Comparison of ENCODE assay signal across 24 cellular contexts in the genomic region with DNA sequence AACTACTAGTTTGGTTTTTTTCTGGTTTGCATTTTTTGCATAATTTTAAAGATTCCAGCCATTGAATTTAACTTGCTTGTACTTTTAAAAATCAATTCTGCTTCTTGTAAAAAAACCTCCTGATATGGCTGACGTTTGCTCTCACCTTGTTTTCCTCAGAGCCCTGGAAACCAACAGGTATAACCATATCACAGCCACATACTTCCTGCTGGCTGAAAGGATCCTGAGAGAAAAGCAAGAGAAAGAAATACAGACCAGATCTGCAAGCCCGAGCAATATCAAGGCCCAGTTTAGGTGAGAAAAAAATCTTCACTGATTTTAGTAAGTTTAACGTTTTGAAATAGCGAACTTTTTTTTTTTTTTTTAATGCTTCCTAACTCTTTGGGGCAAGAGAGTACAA. TPM values are rescaled to one million over a fixed set of nuclear protein-coding genes. Genes with fewer than 3 reads are reported as not detected.
A peak's percentile ranks its signal among the peaks of the same experiment; 100 is the strongest.
DNase-seq lines count a peak whose midpoint lies in the region; ATAC-seq and TF ChIP-seq lines count a peak whose summit lies in the region.
"Had no signal": no experiment of that assay in that cellular context is flagged by ENCODE, and none has a peak within 500 bp of the region (broad histone marks: within the 10 kb centered on the region; RNA-seq: fewer than 3 reads in every experiment).

No MANE protein-coding gene starts in this region.

- CTCF ChIA-PET in T-cell (lab: Charles Lee): interaction anchor here in 1 of 2 donors (0.9 kb wide), 1 partner anchor 10 kb away, joined by 7 read pairs; no protein-coding TSS in a partner anchor

- H3K27me3 Mint-ChIP-seq in activated CD4-positive, alpha-beta T cell treated with anti-CD3 and anti-CD28 coated beads, Interleukin-2, amount 10 ng/mL, durations not matched to agents 24 days and 14 days: no peaks in the 10 kb centered on the region
- H3K27me3 Mint-ChIP-seq in T-cell (no peaks in the 10 kb centered on the region), osteocyte (ENCODE audit: unreplicated experiment) (no peaks in the 10 kb centered on the region), type B pancreatic cell (no peaks in the 10 kb centered on the region)
- H3K27me3 Mint-ChIP-seq in activated naive CD8-positive, alpha-beta T cell treated with anti-CD3 and anti-CD28 coated beads, Interleukin-2, amount 50 U/mL, for 24 hours: no peaks in the 10 kb centered on the region
- no peaks in the 10 kb centered on the region for H3K27me3 Mint-ChIP-seq in natural killer cell treated with Interleukin-12 subunit alpha and Interleukin-12 subunit beta and Interleukin-15 and Interleukin-18, amount 100 ng/mL, for 72 hours

- H3K27ac Mint-ChIP-seq in activated CD4-positive, alpha-beta T cell treated with anti-CD3 and anti-CD28 coated beads, Interleukin-2, amount 10 ng/mL, durations not matched to agents 24 days and 14 days: peak overlapping the region; percentile 58
- H3K27ac Mint-ChIP-seq in T-cell: peak overlapping the region; percentile 89 to 90
- H3K27ac Mint-ChIP-seq in activated naive CD8-positive, alpha-beta T cell treated with anti-CD3 and anti-CD28 coated beads, Interleukin-2, amount 50 U/mL, for 24 hours: peak overlapping the region; percentile 68
- H3K27ac Mint-ChIP-seq in natural killer cell treated with Interleukin-12 subunit alpha and Interleukin-12 subunit beta and Interleukin-15 and Interleukin-18, amount 100 ng/mL, for 72 hours: peak overlapping the region; percentile 18 to 63
- H3K27ac Mint-ChIP-seq in osteocyte (ENCODE audit: unreplicated experiment): no peak overlapping the region
- H3K27ac Mint-ChIP-seq in type B pancreatic cell: no peak overlapping the region

- peaks cover 55% of the 10 kb centered on the region for H3K4me1 Mint-ChIP-seq in activated CD4-positive, alpha-beta T cell treated with anti-CD3 and anti-CD28 coated beads, Interleukin-2, amount 10 ng/mL, durations not matched to agents 24 days and 14 days
- H3K4me1 Mint-ChIP-seq in T-cell: peaks cover 68 to 76% (median 74%) of the 10 kb centered on the region in 3 donors
- H3K4me1 Mint-ChIP-seq in activated naive CD8-positive, alpha-beta T cell treated with anti-CD3 and anti-CD28 coated beads, Interleukin-2, amount 50 U/mL, for 24 hours: peaks cover 64% of the 10 kb centered on the region
- peaks cover 31 to 45% of the 10 kb centered on the region in 2 donors for H3K4me1 Mint-ChIP-seq in natural killer cell treated with Interleukin-12 subunit alpha and Interleukin-12 subunit beta and Interleukin-15 and Interleukin-18, amount 100 ng/mL, for 72 hours (ENCODE audit: low read depth in 2 of 2)
- H3K4me1 Mint-ChIP-seq in osteocyte (ENCODE audit: unreplicated experiment): peaks cover 6% of the 10 kb centered on the region
- peaks cover 6% of the 10 kb centered on the region for H3K4me1 Mint-ChIP-seq in type B pancreatic cell (ENCODE audit: unreplicated experiment)

- peak; percentile 56 for DNase-seq in activated CD4-positive, alpha-beta T cell treated with anti-CD3 and anti-CD28 coated beads, Interleukin-2, amount 10 ng/mL, durations not matched to agents 24 days and 14 days
- no peak for DNase-seq in activated CD4-positive, alpha-beta T cell treated with anti-CD3 and anti-CD28 coated beads for 4 hours
- peak in 2 of 34 experiments; percentile 19 to 22 for DNase-seq in T-cell
- no peak for DNase-seq in activated naive CD8-positive, alpha-beta T cell treated with anti-CD3 and anti-CD28 coated beads, Interleukin-2, amount 50 U/mL, for 24 hours
- DNase-seq in natural killer cell treated with Interleukin-12 subunit alpha and Interleukin-12 subunit beta and Interleukin-15 and Interleukin-18, amount 100 ng/mL, for 72 hours (ENCODE audit: low spot score): no peak
- no peak for DNase-seq in GM13976 (ENCODE audit: low spot score)
- no peak for DNase-seq in osteocyte (ENCODE audit: extremely low spot score, unreplicated experiment)
- no peak for DNase-seq in type B pancreatic cell (ENCODE audit: extremely low spot score, unreplicated experiment)
- DNase-seq: activated CD8-positive, alpha-beta memory T cell treated with anti-CD3 and anti-CD28 coated beads, Interleukin-2, amount 50 U/mL, for 48 hours; Caco-2; cerebellar nuclear complex; DMS79 treated with DMSO at 0.1 percent for 48 hours; effector CD4-positive, alpha-beta T cell; esophagus squamous epithelium; gastrocnemius medialis; hypothalamus; KBM-7; NCI-H748 treated with DMSO at 0.1 percent for 48 hours; occipital lobe; SK-N-SH; T1000; trophoblast cell had no signal

- in situ Hi-C loops in GM13976 (cut with MboI; ENCODE audit: low sequenced_read_pairs, unreplicated experiment): no loop called here

- H3K36me3 Mint-ChIP-seq in activated CD4-positive, alpha-beta T cell treated with anti-CD3 and anti-CD28 coated beads, Interleukin-2, amount 10 ng/mL, durations not matched to agents 24 days and 14 days (ENCODE audit: low read depth): peaks cover 82% of the 10 kb centered on the region
- H3K36me3 Mint-ChIP-seq in T-cell: peaks cover 78% of the 10 kb centered on the region
- H3K36me3 Mint-ChIP-seq in activated naive CD8-positive, alpha-beta T cell treated with anti-CD3 and anti-CD28 coated beads, Interleukin-2, amount 50 U/mL, for 24 hours (ENCODE audit: low read depth): peaks cover 84% of the 10 kb centered on the region
- peaks cover 33% of the 10 kb centered on the region for H3K36me3 Mint-ChIP-seq in natural killer cell treated with Interleukin-12 subunit alpha and Interleukin-12 subunit beta and Interleukin-15 and Interleukin-18, amount 100 ng/mL, for 72 hours
- peaks cover 77% of the 10 kb centered on the region for H3K36me3 Mint-ChIP-seq in osteocyte (ENCODE audit: unreplicated experiment)
- peaks cover 50% of the 10 kb centered on the region for H3K36me3 Mint-ChIP-seq in type B pancreatic cell

- intact Hi-C loops in activated CD4-positive, alpha-beta T cell treated with anti-CD3 and anti-CD28 coated beads, Interleukin-2, amount 10 ng/mL, durations not matched to agents 24 days and 14 days (cut with micrococcal nuclease): no loop called here

- no peak overlapping the region for H3K4me3 Mint-ChIP-seq in activated CD4-positive, alpha-beta T cell treated with anti-CD3 and anti-CD28 coated beads, Interleukin-2, amount 10 ng/mL, durations not matched to agents 24 days and 14 days
- H3K4me3 Mint-ChIP-seq in T-cell: peak overlapping the region; percentile 21 to 59 (median 44)
- no peak overlapping the region for H3K4me3 Mint-ChIP-seq in activated naive CD8-positive, alpha-beta T cell treated with anti-CD3 and anti-CD28 coated beads, Interleukin-2, amount 50 U/mL, for 24 hours
- H3K4me3 Mint-ChIP-seq in natural killer cell treated with Interleukin-12 subunit alpha and Interleukin-12 subunit beta and Interleukin-15 and Interleukin-18, amount 100 ng/mL, for 72 hours: no peak overlapping the region
- H3K4me3 Mint-ChIP-seq in osteocyte (ENCODE audit: unreplicated experiment): no peak overlapping the region
- H3K4me3 Mint-ChIP-seq in type B pancreatic cell: no peak overlapping the region

- peaks cover 14% of the 10 kb centered on the region for H3K9me3 Mint-ChIP-seq in activated CD4-positive, alpha-beta T cell treated with anti-CD3 and anti-CD28 coated beads, Interleukin-2, amount 10 ng/mL, durations not matched to agents 24 days and 14 days
- H3K9me3 Mint-ChIP-seq in T-cell (peaks cover 0 to 9% (median 7%) of the 10 kb centered on the region in 3 donors), osteocyte (ENCODE audit: unreplicated experiment) (peaks cover 13% of the 10 kb centered on the region), type B pancreatic cell (peaks cover 10% of the 10 kb centered on the region)
- H3K9me3 Mint-ChIP-seq in activated naive CD8-positive, alpha-beta T cell treated with anti-CD3 and anti-CD28 coated beads, Interleukin-2, amount 50 U/mL, for 24 hours: peaks cover 14% of the 10 kb centered on the region
- no peaks in the 10 kb centered on the region for H3K9me3 Mint-ChIP-seq in natural killer cell treated with Interleukin-12 subunit alpha and Interleukin-12 subunit beta and Interleukin-15 and Interleukin-18, amount 100 ng/mL, for 72 hours

- ATAC-seq in T-cell (replicated peaks in 1 of 4): peak in 1 of 4 experiments; percentile 53
- ATAC-seq in activated naive CD8-positive, alpha-beta T cell treated with anti-CD3 and anti-CD28 coated beads, Interleukin-2, amount 50 U/mL, for 24 hours: no peak
- no peak for ATAC-seq in natural killer cell treated with Interleukin-12 subunit alpha and Interleukin-12 subunit beta and Interleukin-15 and Interleukin-18, amount 100 ng/mL, for 72 hours
- ATAC-seq: activated CD4-positive, CD25-positive, alpha-beta regulatory T cell treated with anti-CD3 and anti-CD28 coated beads, Interleukin-2, amount 50 U/mL, for 24 hours; gastrocnemius medialis; HCT116 had no signal

- POLR2A ChIA-PET in T-cell (lab: Charles Lee): no interaction called here

- no peak for TF ChIP-seq CTCF in GM13976 (IDR thresholded peaks at IDR 0.05; ENCODE audit: borderline replicate concordance, control extremely low read depth, extremely low read depth, insufficient read depth, missing control alignments)
- TF ChIP-seq CTCF in osteocyte (IDR thresholded peaks at IDR 0.05): no peak
- TF ChIP-seq CTCF in type B pancreatic cell (conservative IDR thresholded peaks at IDR 0.05): no peak

RNA-seq across cellular contexts. Expression of a gene that starts 56.8 kb away (rescaled TPM):
- total RNA-seq in activated CD4-positive, alpha-beta T cell treated with anti-CD3 and anti-CD28 coated beads, Interleukin-2, amount 10 ng/mL, durations not matched to agents 24 days and 14 days: 29.0 and 30.3 TPM in 2 replicates
- total RNA-seq in T-cell: 100 to 1,000 TPM in 3 of 5 donors, 10 to 100 TPM in 2; 88.1 to 165 (median 107) TPM
- 10 to 100 TPM; 41.9 to 45.4 TPM for total RNA-seq in natural killer cell treated with Interleukin-12 subunit alpha and Interleukin-12 subunit beta and Interleukin-15 and Interleukin-18, amount 100 ng/mL, for 72 hours
- total RNA-seq in osteocyte: 25.9 and 29.2 TPM in 2 replicates
- total RNA-seq in type B pancreatic cell (ENCODE audit: low replicate concordance): 17.6 and 23.6 TPM in 2 replicates

Comparison
In these comparisons a context has a peak if more than half of its experiments do, and no peak if none do; other contexts are left out.
1. H3K27ac Mint-ChIP-seq: peak in activated CD4-positive, alpha-beta T cell treated with anti-CD3 and anti-CD28 coated beads, Interleukin-2, amount 10 ng/mL, durations not matched to agents 24 days and 14 days (single experiment), T-cell (2 of 2), activated naive CD8-positive, alpha-beta T cell treated with anti-CD3 and anti-CD28 coated beads, Interleukin-2, amount 50 U/mL, for 24 hours (single experiment) and natural killer cell treated with Interleukin-12 subunit alpha and Interleukin-12 subunit beta and Interleukin-15 and Interleukin-18, amount 100 ng/mL, for 72 hours (2 of 2); none in osteocyte (single experiment) and type B pancreatic cell (single experiment).
2. H3K4me3 Mint-ChIP-seq: peak in T-cell (3 of 3); none in activated CD4-positive, alpha-beta T cell treated with anti-CD3 and anti-CD28 coated beads, Interleukin-2, amount 10 ng/mL, durations not matched to agents 24 days and 14 days (single experiment), activated naive CD8-positive, alpha-beta T cell treated with anti-CD3 and anti-CD28 coated beads, Interleukin-2, amount 50 U/mL, for 24 hours (single experiment), natural killer cell treated with Interleukin-12 subunit alpha and Interleukin-12 subunit beta and Interleukin-15 and Interleukin-18, amount 100 ng/mL, for 72 hours (single experiment), osteocyte (single experiment) and type B pancreatic cell (single experiment).